14 cellular contexts compared by ENCODE assay signal in genomic region chr1:18110968-18111367, GRCh38. TPM values are rescaled to one million over a fixed set of nuclear protein-coding genes. Genes with fewer than 3 reads are reported as not detected.
DNase-seq lines count a peak whose midpoint lies in the region; ATAC-seq and TF ChIP-seq lines count a peak whose summit lies in the region.
"Had no signal": no experiment of that assay in that cellular context is flagged by ENCODE, and none has a peak within 500 bp of the region (broad histone marks: within the 10 kb centered on the region; RNA-seq: fewer than 3 reads in every experiment).

No MANE protein-coding gene starts in this region.

- peaks cover 15 to 92% of the 10 kb centered on the region in 2 donors for H3K27me3 ChIP-seq in breast epithelium
- peaks cover 0 to 44% (median 14%) of the 10 kb centered on the region in 45 donors for H3K27me3 ChIP-seq in dorsolateral prefrontal cortex
- H3K27me3 ChIP-seq in vagina = peaks cover 14% of the 10 kb centered on the region
- H3K27me3 ChIP-seq in thyroid gland = peaks cover 21% of the 10 kb centered on the region

- H3K27ac Mint-ChIP-seq in MCF 10A (ENCODE audit: low read depth, unreplicated experiment) = no peak overlapping the region
- H3K27ac Mint-ChIP-seq: immature natural killer cell had no signal

- H3K4me3 ChIP-seq in breast epithelium = peak overlapping the region; percentile 17 to 61 (median 25)
- H3K4me3 ChIP-seq in dorsolateral prefrontal cortex = peak overlapping the region; percentile 36 to 71 (median 56)
- peak overlapping the region; percentile 19 to 35 for H3K4me3 ChIP-seq in vagina
- no peak overlapping the region for H3K4me3 ChIP-seq in thyroid gland (replicated peaks in 1 of 3)

- H3K4me3 Mint-ChIP-seq in MCF 10A (ENCODE audit: unreplicated experiment) = no peak overlapping the region

- no peaks in the 10 kb centered on the region for H3K36me3 Mint-ChIP-seq in MCF 10A (ENCODE audit: insufficient read depth, unreplicated experiment)
- H3K36me3 Mint-ChIP-seq: immature natural killer cell had no signal

- H3K4me1 Mint-ChIP-seq in MCF 10A (ENCODE audit: insufficient read depth, unreplicated experiment) = peaks cover 7% of the 10 kb centered on the region

- no peaks in the 10 kb centered on the region for H3K9me3 ChIP-seq in breast epithelium
- H3K9me3 ChIP-seq in vagina = no peaks in the 10 kb centered on the region
- no peaks in the 10 kb centered on the region for H3K9me3 ChIP-seq in thyroid gland
- H3K9me3 ChIP-seq: BE2C had no signal

- H3K36me3 ChIP-seq in breast epithelium (no peaks in the 10 kb centered on the region), vagina (no peaks in the 10 kb centered on the region), thyroid gland (no peaks in the 10 kb centered on the region)
- H3K36me3 ChIP-seq: BE2C had no signal

- 2% methylated on average over 10 to 26 of the region's 30 CpGs for WGBS in thyroid gland, 2 donors

- DNase-seq in breast epithelium (ENCODE audit: low spot score in 2 of 2) (no peak), MCF 10A (ENCODE audit: unreplicated experiment) (no peak), dorsolateral prefrontal cortex (peak in 5 of 10 donors; percentile 23 to 72 (median 50)), midbrain (lab: John Stamatoyannopoulos, UW) (peak; percentile 6), vagina (ENCODE audit: extremely low spot score in 2 of 2) (no peak), thyroid gland (no peak), NCI-H1048 (lab: John Stamatoyannopoulos, UW) (no peak)
- DNase-seq: activated CD8-positive, alpha-beta memory T cell treated with anti-CD3 and anti-CD28 coated beads, Interleukin-2, amount 50 U/mL, for 4 hours; BE2C; immature natural killer cell; NCI-H2081 treated with DMSO at 0.1 percent for 48 hours had no signal

- ATAC-seq in GM21515 (IDR thresholded peaks at IDR 0.05; ENCODE audit: unreplicated experiment) = no peak

- H3K27me3 Mint-ChIP-seq in MCF 10A (ENCODE audit: insufficient read depth, unreplicated experiment) = peaks cover 82% of the 10 kb centered on the region

- no TSS peak for BruUV-seq in MCF 10A (replicated peaks; lab: Mats Ljungman, UMichigan)

- CTCF ChIA-PET in MCF 10A (lab: Yijun Ruan, JAX) = interaction anchor here (0.9 kb wide), 1 partner anchor 13 kb away, joined by 3 read pairs; no protein-coding TSS in a partner anchor

- H3K9me3 Mint-ChIP-seq in MCF 10A (ENCODE audit: unreplicated experiment) = no peaks in the 10 kb centered on the region

- intact Hi-C loops in breast epithelium (cut with DNase I; ENCODE audit: low total_unique reads) (no loop called here), MCF 10A (cut with micrococcal nuclease) (no loop called here), dorsolateral prefrontal cortex (cut with DNase I) (loop anchor here (2.0 to 10.0 kb wide), 3 partner anchors 86 to 124 kb away; no protein-coding TSS in a partner anchor), vagina (cut with DNase I) (no loop called here), thyroid gland (cut with DNase I) (no loop called here)

- H3K4me1 ChIP-seq in breast epithelium (peaks cover 0 to 13% of the 10 kb centered on the region in 2 donors), vagina (peaks cover 40% of the 10 kb centered on the region), thyroid gland (peaks cover 0 to 15% of the 10 kb centered on the region in 2 donors)
- H3K4me1 ChIP-seq: BE2C had no signal

- no peak overlapping the region for H3K27ac ChIP-seq in breast epithelium
- peak overlapping the region in 53 of 59 donors; percentile 4 to 91 (median 71) for H3K27ac ChIP-seq in dorsolateral prefrontal cortex
- H3K27ac ChIP-seq in vagina = no peak overlapping the region
- H3K27ac ChIP-seq in thyroid gland = no peak overlapping the region

- TF ChIP-seq POLR2A in breast epithelium (IDR thresholded peaks at IDR 0.05) (no peak), vagina (IDR thresholded peaks at IDR 0.05) (no peak), thyroid gland (IDR thresholded peaks at IDR 0.05) (no peak)

- POLR2A ChIA-PET in MCF 10A (lab: Yijun Ruan, JAX) = no interaction called here

- TF ChIP-seq CTCF in breast epithelium (IDR thresholded peaks at IDR 0.05) = no peak
- no peak for TF ChIP-seq CTCF in MCF 10A (IDR thresholded peaks at IDR 0.05; ENCODE audit: unreplicated experiment)
- no peak for TF ChIP-seq CTCF in dorsolateral prefrontal cortex (IDR thresholded peaks at IDR 0.05 in 54 of 56, conservative IDR thresholded peaks at IDR 0.05 in 2 of 56; ENCODE audit: low read depth in 1 of 56, partially characterized antibody in 56 of 56)
- TF ChIP-seq CTCF in vagina (IDR thresholded peaks at IDR 0.05) = no peak
- TF ChIP-seq CTCF in thyroid gland (IDR thresholded peaks at IDR 0.05) = no peak

RNA-seq across cellular contexts. Expression of gene IGSF21, which starts 3.4 kb away (rescaled TPM):
- total RNA-seq in breast epithelium (1 to 10 TPM; 4.8 to 9.5 (median 4.8) TPM), MCF 10A (2022) (not detected in 2 replicates), dorsolateral prefrontal cortex (100 to 1,000 TPM in 2 of 120 experiments, 10 to 100 TPM in 118; 36.8 to 116 (median 73.4) TPM), vagina (3.2 TPM), thyroid gland (1 to 10 TPM in 1 of 4 donors, under 1 TPM in 3; 0.11 to 2.6 (median 0.69) TPM)
- total RNA-seq: dermis microvascular lymphatic vessel endothelial cell, renal cortical epithelial cell had no signal

Comparison
In these comparisons a context has a peak if more than half of its experiments do, and no peak if none do; other contexts are left out.
1. H3K27ac ChIP-seq: peak in dorsolateral prefrontal cortex (53 of 59); none in breast epithelium (0 of 2), vagina (single experiment) and thyroid gland (0 of 3).
2. H3K4me3 ChIP-seq: peak in breast epithelium (3 of 3), dorsolateral prefrontal cortex (59 of 59) and vagina (2 of 2); none in thyroid gland (0 of 3).
3. intact Hi-C loops: an anchor here in dorsolateral prefrontal cortex (2.0 to 10.0 kb wide); none called in breast epithelium, MCF 10A, vagina and thyroid gland.